Comparison of ENCODE assay signal across 19 cellular contexts in the genomic region with DNA sequence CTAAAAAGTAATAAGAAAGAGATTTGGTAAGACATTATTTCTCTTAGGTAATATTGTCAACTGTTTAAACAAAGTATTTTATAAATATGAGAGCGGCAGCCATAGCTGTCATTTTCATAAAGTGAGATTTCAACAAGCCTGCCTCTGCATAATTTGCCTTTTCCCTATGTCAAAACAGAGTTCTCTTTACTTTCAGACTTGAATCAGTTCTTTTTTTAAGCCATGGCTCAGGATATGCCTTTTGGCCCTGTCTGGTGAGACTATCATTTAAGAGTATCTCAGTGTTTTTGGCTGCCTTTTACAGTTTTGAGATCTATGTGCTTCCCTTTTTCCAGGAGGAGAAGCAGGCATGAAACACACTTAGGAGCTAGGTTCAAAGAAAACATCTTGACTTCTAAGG. TPM values are rescaled to one million over a fixed set of nuclear protein-coding genes. Genes with fewer than 3 reads are reported as not detected.
"Had no signal": no experiment of that assay in that cellular context is flagged by ENCODE, and none has a peak within 500 bp of the region (broad histone marks: within the 10 kb centered on the region; RNA-seq: fewer than 3 reads in every experiment).

No MANE protein-coding gene starts in this region.

- H3K27me3 ChIP-seq: neutrophil, pancreas, suprapubic skin had no signal

- H3K36me3 ChIP-seq: neutrophil, pancreas, suprapubic skin had no signal

- H3K4me3 ChIP-seq: pancreas, suprapubic skin had no signal

- H3K9me3 ChIP-seq: neutrophil, suprapubic skin had no signal

- DNase-seq: activated B cell treated with CpG ODN at 0.5 μM for 24 hours; activated CD4-positive, alpha-beta memory T cell treated with anti-CD3 and anti-CD28 coated beads, Interleukin-2, amount 10 ng/mL, durations not matched to agents 7 days and 5 days; activated CD4-positive, alpha-beta T cell treated with anti-CD3 and anti-CD28 coated beads for 4 hours; activated CD8-positive, alpha-beta memory T cell treated with anti-CD3 and anti-CD28 coated beads, Interleukin-2, amount 10 ng/mL, durations not matched to agents 7 days and 5 days; activated naive CD4-positive, alpha-beta T cell treated with anti-CD3 and anti-CD28 coated beads for 36 hours; activated T-cell treated with anti-CD3 and anti-CD28 coated beads, Interleukin-2, amount 50 U/mL, for 4 hours; aorta; effector CD4-positive, alpha-beta T cell; immature natural killer cell; kidney glomerular epithelial cell; naive thymus-derived CD8-positive, alpha-beta T cell; pancreas; stimulated activated CD4-positive, alpha-beta T cell treated with anti-CD3 and anti-CD28 coated beads, Interleukin-12 subunit alpha, Interleukin-12 subunit beta, amount 100 ng/mL, for 4 hours; stimulated activated CD4-positive, alpha-beta T cell treated with anti-CD3 and anti-CD28 coated beads, Interleukin-1b, Interleukin-23, amount 100 ng/mL, for 48 hours; T-helper 1 cell; T-helper 9 cell had no signal

- ATAC-seq: activated CD8-positive, alpha-beta memory T cell treated with anti-CD3 and anti-CD28 coated beads, Interleukin-2, amount 10 ng/mL, durations not matched to agents 7 days and 5 days; activated T-cell treated with anti-CD3 and anti-CD28 coated beads, Interleukin-2, amount 50 U/mL, for 4 hours; esophagus mucosa; naive thymus-derived CD8-positive, alpha-beta T cell; pancreas had no signal

- H3K27ac ChIP-seq: neutrophil, pancreas, suprapubic skin had no signal

- H3K4me1 ChIP-seq: pancreas, suprapubic skin had no signal

RNA-seq across cellular contexts. Expression of gene GUCY1A1, which starts 7.5 kb away (rescaled TPM):
- total RNA-seq: activated CD4-positive, alpha-beta memory T cell treated with anti-CD3 and anti-CD28 coated beads, Interleukin-2, amount 10 ng/mL, durations not matched to agents 7 days and 5 days; naive thymus-derived CD8-positive, alpha-beta T cell had no signal
